ENCODE assay signal across 9 cellular contexts in genomic region chr2:20576598-20577115, GRCh38.
A peak's percentile ranks its signal among the peaks of the same experiment; 100 is the strongest.
DNase-seq lines count a peak whose midpoint lies in the region; ATAC-seq lines count a peak whose summit lies in the region.
"Had no signal": no experiment of that assay in that cellular context is flagged by ENCODE, and none has a peak within 500 bp of the region (broad histone marks: within the 10 kb centered on the region; RNA-seq: fewer than 3 reads in every experiment).

No MANE protein-coding gene starts in this region.

- DNase-seq in stimulated activated CD4-positive, alpha-beta T cell treated with anti-CD3 and anti-CD28 coated beads, Interleukin-2, amount 100 ng/mL, for 4 hours (ENCODE audit: low read depth): peak; percentile 34
- DNase-seq in stimulated activated CD4-positive, alpha-beta T cell treated with anti-CD3 and anti-CD28 coated beads, Interleukin-12 subunit alpha, Interleukin-12 subunit beta, amount 100 ng/mL, for 4 hours: no peak
- DNase-seq in activated T-cell treated with anti-CD3 and anti-CD28 coated beads for 4 hours (peak; percentile 7), renal cortical epithelial cell (ENCODE audit: low read depth) (peak; percentile 51), NCI-H69 (lab: John Stamatoyannopoulos, UW) (no peak), cerebellar nuclear complex (lab: John Stamatoyannopoulos, UW) (no peak), NOMO-1 treated with dmso at 0.1 percent for 144 hours (lab: John Stamatoyannopoulos, UW; ENCODE audit: unreplicated experiment) (no peak)
- DNase-seq: DND-41 had no signal

- ATAC-seq in HG03175 (IDR thresholded peaks at IDR 0.05; ENCODE audit: unreplicated experiment): peak; percentile 81

Comparison
In these comparisons a context has a peak if more than half of its experiments do, and no peak if none do; other contexts are left out.
1. DNase-seq: peak in stimulated activated CD4-positive, alpha-beta T cell treated with anti-CD3 and anti-CD28 coated beads, Interleukin-2, amount 100 ng/mL, for 4 hours (single experiment), activated T-cell treated with anti-CD3 and anti-CD28 coated beads for 4 hours (single experiment) and renal cortical epithelial cell (single experiment); none in stimulated activated CD4-positive, alpha-beta T cell treated with anti-CD3 and anti-CD28 coated beads, Interleukin-12 subunit alpha, Interleukin-12 subunit beta, amount 100 ng/mL, for 4 hours (single experiment), NCI-H69 (single experiment), cerebellar nuclear complex (0 of 2) and NOMO-1 treated with dmso at 0.1 percent for 144 hours (single experiment).